In the genomic region with DNA sequence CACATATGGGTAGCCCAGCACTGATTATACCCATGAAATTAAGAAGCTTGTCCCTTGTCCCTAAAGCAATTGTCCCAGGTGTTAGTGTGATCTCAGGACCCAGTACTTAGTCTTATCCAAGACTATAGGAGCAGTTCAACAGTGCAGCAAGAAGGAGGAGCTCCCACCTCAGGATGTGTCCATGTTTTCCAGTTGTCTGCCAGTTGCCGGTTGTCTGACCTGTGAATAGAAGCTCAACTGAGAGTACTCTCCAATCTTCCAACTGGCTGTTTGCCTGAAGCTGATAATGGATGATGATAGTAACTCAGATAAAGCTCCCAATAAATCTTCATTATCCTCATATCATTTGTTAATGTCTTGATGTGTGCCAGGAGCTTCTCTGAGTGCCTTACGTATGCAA, we compare ENCODE assay signal across 25 cellular contexts.
DNase-seq lines count a peak whose midpoint lies in the region; ATAC-seq and TF ChIP-seq lines count a peak whose summit lies in the region.
"Had no signal": no experiment of that assay in that cellular context is flagged by ENCODE, and none has a peak within 500 bp of the region (broad histone marks: within the 10 kb centered on the region; RNA-seq: fewer than 3 reads in every experiment).

No MANE protein-coding gene starts in this region.

- H3K27ac ChIP-seq in WERI-Rb-1 (no peak overlapping the region), colonic mucosa (no peak overlapping the region)
- H3K27ac ChIP-seq: C4-2B, skin epidermis, upper lobe of right lung had no signal

- no peaks in the 10 kb centered on the region for H3K27me3 ChIP-seq in WERI-Rb-1 (ENCODE audit: insufficient read depth, low read depth, severe bottlenecking)
- no peaks in the 10 kb centered on the region for H3K27me3 ChIP-seq in colonic mucosa
- H3K27me3 ChIP-seq: upper lobe of right lung had no signal

- H3K9me3 ChIP-seq in WERI-Rb-1 (ENCODE audit: severe bottlenecking) (no peaks in the 10 kb centered on the region), colonic mucosa (no peaks in the 10 kb centered on the region)
- H3K9me3 ChIP-seq: upper lobe of right lung had no signal

- TF ChIP-seq CTCF in WERI-Rb-1 (IDR thresholded peaks at IDR 0.05; ENCODE audit: low read depth, low read length), result no peak
- TF ChIP-seq CTCF in fibroblast of pulmonary artery (IDR thresholded peaks at IDR 0.05; ENCODE audit: low read length, missing control alignments), result peak; percentile 24
- no peak for TF ChIP-seq CTCF in colonic mucosa (IDR thresholded peaks at IDR 0.05)

- no peak overlapping the region for H3K4me3 ChIP-seq in WERI-Rb-1 (ENCODE audit: low read depth, low read length)
- no peak overlapping the region for H3K4me3 ChIP-seq in fibroblast of pulmonary artery (replicated peaks; ENCODE audit: low read depth, low read length)
- H3K4me3 ChIP-seq in colonic mucosa, result no peak overlapping the region
- H3K4me3 ChIP-seq: skin epidermis, upper lobe of right lung had no signal

- DNase-seq in NCI-H748 (lab: John Stamatoyannopoulos, UW; ENCODE audit: unreplicated experiment) (peak; percentile 5), NCI-H748 treated with DMSO at 0.1 percent for 48 hours (lab: John Stamatoyannopoulos, UW) (no peak), WERI-Rb-1 (peak; percentile 22), fibroblast of pulmonary artery (ENCODE audit: low read depth) (peak; percentile 41), colonic mucosa (no peak), DMS114 treated with DMSO at 0.1 percent for 48 hours (lab: John Stamatoyannopoulos, UW; ENCODE audit: unreplicated experiment) (no peak), superior temporal gyrus (ENCODE audit: extremely low spot score) (no peak)
- DNase-seq: activated CD4-positive, alpha-beta T cell treated with anti-CD3 and anti-CD28 coated beads for 48 hours; activated CD8-positive, alpha-beta memory T cell treated with anti-CD3 and anti-CD28 coated beads, Interleukin-2, amount 10 ng/mL, durations not matched to agents 7 days and 5 days; activated effector memory CD4-positive, alpha-beta T cell treated with anti-CD3 and anti-CD28 coated beads, Interleukin-2, amount 50 U/mL, for 16 hours; hypothalamus; kidney glomerular epithelial cell; NCI-H1048; NCI-H2081 treated with DMSO at 0.1 percent for 48 hours; NCI-H510A treated with DMSO at 0.1 percent for 48 hours; stimulated activated CD4-positive, alpha-beta T cell treated with anti-CD3 and anti-CD28 coated beads, Interleukin-4, amount 100 ng/mL, for 1 hour; upper lobe of right lung had no signal

- H3K36me3 Mint-ChIP-seq in stimulated activated memory B cell treated with anti-CD40 and anti-IgM and Interleukin-4, amounts not matched to agents 10 μg/mL and 1 μg/mL and 100 μg/mL, for 72 hours, result no peaks in the 10 kb centered on the region
- H3K36me3 Mint-ChIP-seq: activated CD8-positive, alpha-beta memory T cell treated with anti-CD3 and anti-CD28 coated beads, Interleukin-2, amount 10 ng/mL, durations not matched to agents 7 days and 5 days; IgD-negative memory B cell had no signal

- no peaks in the 10 kb centered on the region for H3K9me3 Mint-ChIP-seq in stimulated activated memory B cell treated with anti-CD40 and anti-IgM and Interleukin-4, amounts not matched to agents 10 μg/mL and 1 μg/mL and 100 μg/mL, for 72 hours
- H3K9me3 Mint-ChIP-seq: central memory CD8-positive, alpha-beta T cell; nephron had no signal

- H3K27ac Mint-ChIP-seq in stimulated activated memory B cell treated with anti-CD40 and anti-IgM and Interleukin-4, amounts not matched to agents 10 μg/mL and 1 μg/mL and 100 μg/mL, for 72 hours, result peak overlapping the region; percentile 10
- H3K27ac Mint-ChIP-seq: activated CD8-positive, alpha-beta memory T cell treated with anti-CD3 and anti-CD28 coated beads, Interleukin-2, amount 10 ng/mL, durations not matched to agents 7 days and 5 days; IgD-negative memory B cell; progenitor cell of endocrine pancreas had no signal

- intact Hi-C loops in colonic mucosa (cut with DNase I), result no loop called here

- no peak overlapping the region for H3K4me3 Mint-ChIP-seq in stimulated activated memory B cell treated with anti-CD40 and anti-IgM and Interleukin-4, amounts not matched to agents 10 μg/mL and 1 μg/mL and 100 μg/mL, for 72 hours
- H3K4me3 Mint-ChIP-seq: activated CD8-positive, alpha-beta memory T cell treated with anti-CD3 and anti-CD28 coated beads, Interleukin-2, amount 10 ng/mL, durations not matched to agents 7 days and 5 days; central memory CD8-positive, alpha-beta T cell; IgD-negative memory B cell; nephron had no signal

- H3K36me3 ChIP-seq in WERI-Rb-1 (no peaks in the 10 kb centered on the region), colonic mucosa (no peaks in the 10 kb centered on the region)
- H3K36me3 ChIP-seq: upper lobe of right lung had no signal

- H3K4me1 ChIP-seq in colonic mucosa, result no peaks in the 10 kb centered on the region
- H3K4me1 ChIP-seq: upper lobe of right lung had no signal

- H3K9ac ChIP-seq in colonic mucosa (ENCODE audit: low read depth in 2 of 2, low read length in 2 of 2), result no peak overlapping the region

- no peak for ATAC-seq in stimulated activated memory B cell treated with anti-CD40 and anti-IgM and Interleukin-4, amounts not matched to agents 10 μg/mL and 1 μg/mL and 100 μg/mL, for 72 hours
- ATAC-seq: activated CD8-positive, alpha-beta memory T cell treated with anti-CD3 and anti-CD28 coated beads, Interleukin-2, amount 10 ng/mL, durations not matched to agents 7 days and 5 days; HCT116; upper lobe of right lung had no signal

- no peaks in the 10 kb centered on the region for H3K4me1 Mint-ChIP-seq in stimulated activated memory B cell treated with anti-CD40 and anti-IgM and Interleukin-4, amounts not matched to agents 10 μg/mL and 1 μg/mL and 100 μg/mL, for 72 hours
- H3K4me1 Mint-ChIP-seq: activated CD8-positive, alpha-beta memory T cell treated with anti-CD3 and anti-CD28 coated beads, Interleukin-2, amount 10 ng/mL, durations not matched to agents 7 days and 5 days; central memory CD8-positive, alpha-beta T cell; IgD-negative memory B cell had no signal

- H3K27me3 Mint-ChIP-seq in stimulated activated memory B cell treated with anti-CD40 and anti-IgM and Interleukin-4, amounts not matched to agents 10 μg/mL and 1 μg/mL and 100 μg/mL, for 72 hours, result peaks cover 19% of the 10 kb centered on the region

Comparison
In these comparisons a context has a peak if more than half of its experiments do, and no peak if none do; other contexts are left out.
1. DNase-seq: peak in NCI-H748 (single experiment), WERI-Rb-1 (single experiment) and fibroblast of pulmonary artery (single experiment); none in NCI-H748 treated with DMSO at 0.1 percent for 48 hours (single experiment), colonic mucosa (single experiment), DMS114 treated with DMSO at 0.1 percent for 48 hours (single experiment) and superior temporal gyrus (single experiment).